1 cellular context compared by ENCODE assay signal in genomic region chr6:147000545-147001488, GRCh38.
TF ChIP-seq lines count a peak whose summit lies in the region.

No MANE protein-coding gene starts in this region.

TF ChIP-seq in K562, 482 proteins besides CTCF, POLR2A, EP300 and RAD21 (continued from another document and continues in another):
- TF ChIP-seq ZBTB34 (CRISPR knock-in tag; IDR thresholded peaks at IDR 0.05): no peak
- TF ChIP-seq ZNF668 (CRISPR knock-in tag; IDR thresholded peaks at IDR 0.05): no peak
- no peak for TF ChIP-seq DMBX1 (CRISPR knock-in tag; IDR thresholded peaks at IDR 0.05; ENCODE audit: borderline replicate concordance)
- no peak for TF ChIP-seq SRF (CRISPR knock-in tag; IDR thresholded peaks at IDR 0.05)
- no peak for TF ChIP-seq BRCA1 (IDR thresholded peaks at IDR 0.05)
- no peak for TF ChIP-seq BRCA1 (CRISPR knock-in tag; IDR thresholded peaks at IDR 0.05)
- TF ChIP-seq HIVEP1 (CRISPR knock-in tag; IDR thresholded peaks at IDR 0.05): no peak
- peak; percentile 14; the same call in 1 of the 2 replicates for TF ChIP-seq CXXC5 (CRISPR knock-in tag; IDR thresholded peaks at IDR 0.05)
- TF ChIP-seq DPF2 (IDR thresholded peaks at IDR 0.05): peak; percentile 60
- no peak for TF ChIP-seq ZNF764 (CRISPR knock-in tag; IDR thresholded peaks at IDR 0.05; ENCODE audit: low read depth)
- no peak for TF ChIP-seq MEIS2 (IDR thresholded peaks at IDR 0.05; ENCODE audit: partially characterized antibody)
- no peak for TF ChIP-seq E2F1 (CRISPR knock-in tag; IDR thresholded peaks at IDR 0.05)
- TF ChIP-seq C11orf30 (IDR thresholded peaks at IDR 0.05; ENCODE audit: low read depth): peak; percentile 82
- TF ChIP-seq SMARCB1 (IDR thresholded peaks at IDR 0.05; ENCODE audit: insufficient read length, low read depth): peak; percentile 48
- peak; percentile 27; the same call in 1 of the 2 replicates for TF ChIP-seq MAFK (IDR thresholded peaks at IDR 0.05; ENCODE audit: low read length)
- no peak for TF ChIP-seq SIRT6 (IDR thresholded peaks at IDR 0.05; ENCODE audit: low read depth, low read length)
- TF ChIP-seq ZNF212 (CRISPR knock-in tag; IDR thresholded peaks at IDR 0.05): no peak
- TF ChIP-seq PREB (CRISPR knock-in tag; IDR thresholded peaks at IDR 0.05): no peak
- no peak for TF ChIP-seq KAT2B (IDR thresholded peaks at IDR 0.05; ENCODE audit: low read depth, low read length)
- no peak for TF ChIP-seq ASH1L (IDR thresholded peaks at IDR 0.05; ENCODE audit: borderline replicate concordance, low read depth, partially characterized antibody)
- TF ChIP-seq FOSL1 (tag; conservative IDR thresholded peaks at IDR 0.05): peak; percentile 87
- no peak for TF ChIP-seq ZNF143 (CRISPR knock-in tag; IDR thresholded peaks at IDR 0.05)
- TF ChIP-seq, protein P1, sequence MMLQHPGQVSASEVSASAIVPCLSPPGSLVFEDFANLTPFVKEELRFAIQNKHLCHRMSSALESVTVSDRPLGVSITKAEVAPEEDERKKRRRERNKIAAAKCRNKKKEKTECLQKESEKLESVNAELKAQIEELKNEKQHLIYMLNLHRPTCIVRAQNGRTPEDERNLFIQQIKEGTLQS (IDR thresholded peaks at IDR 0.05): peak; percentile 79
- TF ChIP-seq, protein P1 (CRISPR knock-in tag; conservative IDR thresholded peaks at IDR 0.05): no peak
- TF ChIP-seq CREM (IDR thresholded peaks at IDR 0.05; ENCODE audit: low read depth): 0 out of 2 replicates have a peak, but pooled peaks have one; percentile 5
- TF ChIP-seq, protein P2, sequence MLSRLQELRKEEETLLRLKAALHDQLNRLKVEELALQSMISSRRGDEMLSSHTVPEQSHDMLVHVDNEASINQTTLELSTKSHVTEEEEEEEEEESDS (CRISPR knock-in tag; IDR thresholded peaks at IDR 0.05): no peak
- no peak for TF ChIP-seq LARP7 (IDR thresholded peaks at IDR 0.05)
- TF ChIP-seq GABPB2 (CRISPR knock-in tag; conservative IDR thresholded peaks at IDR 0.05): no peak
- no peak for TF ChIP-seq TARDBP (IDR thresholded peaks at IDR 0.05)
- TF ChIP-seq ETV1 (tag; conservative IDR thresholded peaks at IDR 0.05; ENCODE audit: low read depth): no peak
- peak; percentile 76 for TF ChIP-seq MAFG (tag; conservative IDR thresholded peaks at IDR 0.05)
- TF ChIP-seq, protein P3, sequence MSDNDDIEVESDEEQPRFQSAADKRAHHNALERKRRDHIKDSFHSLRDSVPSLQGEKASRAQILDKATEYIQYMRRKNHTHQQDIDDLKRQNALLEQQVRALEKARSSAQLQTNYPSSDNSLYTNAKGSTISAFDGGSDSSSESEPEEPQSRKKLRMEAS (CRISPR knock-in tag; IDR thresholded peaks at IDR 0.05): no peak
- no peak for TF ChIP-seq ATF6 (CRISPR knock-in tag; IDR thresholded peaks at IDR 0.05)
- no peak for TF ChIP-seq ZNF263 (CRISPR knock-in tag; IDR thresholded peaks at IDR 0.05; ENCODE audit: borderline replicate concordance)
- no peak; the same call in 1 of the 2 replicates for TF ChIP-seq SMARCA5 (IDR thresholded peaks at IDR 0.05)
- no peak for TF ChIP-seq NCOA2 (IDR thresholded peaks at IDR 0.05; ENCODE audit: partially characterized antibody in 2 of 2)
- TF ChIP-seq CBX3 (IDR thresholded peaks at IDR 0.05; ENCODE audit: borderline replicate concordance in 1 of 2, low read length in 2 of 2): peak in 1 of 2 experiments; percentile 66; a peak in 1 of 3 replicates
- no peak for TF ChIP-seq KLF16 (IDR thresholded peaks at IDR 0.05)
- TF ChIP-seq, protein P4, sequence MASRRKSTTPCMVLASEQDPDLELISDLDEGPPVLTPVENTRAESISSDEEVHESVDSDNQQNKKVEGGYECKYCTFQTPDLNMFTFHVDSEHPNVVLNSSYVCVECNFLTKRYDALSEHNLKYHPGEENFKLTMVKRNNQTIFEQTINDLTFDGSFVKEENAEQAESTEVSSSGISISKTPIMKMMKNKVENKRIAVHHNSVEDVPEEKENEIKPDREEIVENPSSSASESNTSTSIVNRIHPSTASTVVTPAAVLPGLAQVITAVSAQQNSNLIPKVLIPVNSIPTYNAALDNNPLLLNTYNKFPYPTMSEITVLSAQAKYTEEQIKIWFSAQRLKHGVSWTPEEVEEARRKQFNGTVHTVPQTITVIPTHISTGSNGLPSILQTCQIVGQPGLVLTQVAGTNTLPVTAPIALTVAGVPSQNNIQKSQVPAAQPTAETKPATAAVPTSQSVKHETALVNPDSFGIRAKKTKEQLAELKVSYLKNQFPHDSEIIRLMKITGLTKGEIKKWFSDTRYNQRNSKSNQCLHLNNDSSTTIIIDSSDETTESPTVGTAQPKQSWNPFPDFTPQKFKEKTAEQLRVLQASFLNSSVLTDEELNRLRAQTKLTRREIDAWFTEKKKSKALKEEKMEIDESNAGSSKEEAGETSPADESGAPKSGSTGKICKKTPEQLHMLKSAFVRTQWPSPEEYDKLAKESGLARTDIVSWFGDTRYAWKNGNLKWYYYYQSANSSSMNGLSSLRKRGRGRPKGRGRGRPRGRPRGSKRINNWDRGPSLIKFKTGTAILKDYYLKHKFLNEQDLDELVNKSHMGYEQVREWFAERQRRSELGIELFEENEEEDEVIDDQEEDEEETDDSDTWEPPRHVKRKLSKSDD (conservative IDR thresholded peaks at IDR 0.05; ENCODE audit: low read length): no peak
- TF ChIP-seq ELF2 (CRISPR knock-in tag; IDR thresholded peaks at IDR 0.05): no peak
- TF ChIP-seq GTF2B (IDR thresholded peaks at IDR 0.05; ENCODE audit: extremely low read depth, insufficient read length): no peak
- TF ChIP-seq BCOR (IDR thresholded peaks at IDR 0.05): no peak
- TF ChIP-seq SREBF1 (IDR thresholded peaks at IDR 0.05; ENCODE audit: borderline replicate concordance, low read depth, low read length): no peak
- TF ChIP-seq LCOR (CRISPR knock-in tag; IDR thresholded peaks at IDR 0.05): no peak
- TF ChIP-seq CBX1 (IDR thresholded peaks at IDR 0.05; ENCODE audit: low read depth): no peak
- TF ChIP-seq, protein P5, sequence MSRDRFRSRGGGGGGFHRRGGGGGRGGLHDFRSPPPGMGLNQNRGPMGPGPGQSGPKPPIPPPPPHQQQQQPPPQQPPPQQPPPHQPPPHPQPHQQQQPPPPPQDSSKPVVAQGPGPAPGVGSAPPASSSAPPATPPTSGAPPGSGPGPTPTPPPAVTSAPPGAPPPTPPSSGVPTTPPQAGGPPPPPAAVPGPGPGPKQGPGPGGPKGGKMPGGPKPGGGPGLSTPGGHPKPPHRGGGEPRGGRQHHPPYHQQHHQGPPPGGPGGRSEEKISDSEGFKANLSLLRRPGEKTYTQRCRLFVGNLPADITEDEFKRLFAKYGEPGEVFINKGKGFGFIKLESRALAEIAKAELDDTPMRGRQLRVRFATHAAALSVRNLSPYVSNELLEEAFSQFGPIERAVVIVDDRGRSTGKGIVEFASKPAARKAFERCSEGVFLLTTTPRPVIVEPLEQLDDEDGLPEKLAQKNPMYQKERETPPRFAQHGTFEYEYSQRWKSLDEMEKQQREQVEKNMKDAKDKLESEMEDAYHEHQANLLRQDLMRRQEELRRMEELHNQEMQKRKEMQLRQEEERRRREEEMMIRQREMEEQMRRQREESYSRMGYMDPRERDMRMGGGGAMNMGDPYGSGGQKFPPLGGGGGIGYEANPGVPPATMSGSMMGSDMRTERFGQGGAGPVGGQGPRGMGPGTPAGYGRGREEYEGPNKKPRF (IDR thresholded peaks at IDR 0.05; ENCODE audit: low read depth, low read length): no peak
- TF ChIP-seq HDAC1 (IDR thresholded peaks at IDR 0.05): peak in 1 of 2 experiments; percentile 30; a peak in 1 of 4 replicates
- no peak for TF ChIP-seq GATAD2B (IDR thresholded peaks at IDR 0.05; ENCODE audit: borderline replicate concordance)
- peak; percentile 52; the same call in 1 of the 2 replicates for TF ChIP-seq NFRKB (IDR thresholded peaks at IDR 0.05; ENCODE audit: low read depth)
- TF ChIP-seq, protein P6, sequence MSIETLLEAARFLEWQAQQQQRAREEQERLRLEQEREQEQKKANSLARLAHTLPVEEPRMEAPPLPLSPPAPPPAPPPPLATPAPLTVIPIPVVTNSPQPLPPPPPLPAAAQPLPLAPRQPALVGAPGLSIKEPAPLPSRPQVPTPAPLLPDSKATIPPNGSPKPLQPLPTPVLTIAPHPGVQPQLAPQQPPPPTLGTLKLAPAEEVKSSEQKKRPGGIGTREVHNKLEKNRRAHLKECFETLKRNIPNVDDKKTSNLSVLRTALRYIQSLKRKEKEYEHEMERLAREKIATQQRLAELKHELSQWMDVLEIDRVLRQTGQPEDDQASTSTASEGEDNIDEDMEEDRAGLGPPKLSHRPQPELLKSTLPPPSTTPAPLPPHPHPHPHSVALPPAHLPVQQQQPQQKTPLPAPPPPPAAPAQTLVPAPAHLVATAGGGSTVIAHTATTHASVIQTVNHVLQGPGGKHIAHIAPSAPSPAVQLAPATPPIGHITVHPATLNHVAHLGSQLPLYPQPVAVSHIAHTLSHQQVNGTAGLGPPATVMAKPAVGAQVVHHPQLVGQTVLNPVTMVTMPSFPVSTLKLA (conservative IDR thresholded peaks at IDR 0.05): peak in 1 of 2 experiments; percentile 27; a peak in 1 of 4 replicates
- no peak for TF ChIP-seq IRF9 (tag; IDR thresholded peaks at IDR 0.05)
- TF ChIP-seq BDP1 (IDR thresholded peaks at IDR 0.05; ENCODE audit: insufficient read depth, insufficient read length): no peak
- TF ChIP-seq, protein P7, sequence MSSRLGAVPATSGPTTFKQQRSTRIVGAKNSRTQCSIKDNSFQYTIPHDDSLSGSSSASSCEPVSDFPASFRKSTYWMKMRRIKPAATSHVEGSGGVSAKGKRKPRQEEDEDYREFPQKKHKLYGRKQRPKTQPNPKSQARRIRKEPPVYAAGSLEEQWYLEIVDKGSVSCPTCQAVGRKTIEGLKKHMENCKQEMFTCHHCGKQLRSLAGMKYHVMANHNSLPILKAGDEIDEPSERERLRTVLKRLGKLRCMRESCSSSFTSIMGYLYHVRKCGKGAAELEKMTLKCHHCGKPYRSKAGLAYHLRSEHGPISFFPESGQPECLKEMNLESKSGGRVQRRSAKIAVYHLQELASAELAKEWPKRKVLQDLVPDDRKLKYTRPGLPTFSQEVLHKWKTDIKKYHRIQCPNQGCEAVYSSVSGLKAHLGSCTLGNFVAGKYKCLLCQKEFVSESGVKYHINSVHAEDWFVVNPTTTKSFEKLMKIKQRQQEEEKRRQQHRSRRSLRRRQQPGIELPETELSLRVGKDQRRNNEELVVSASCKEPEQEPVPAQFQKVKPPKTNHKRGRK (tag; IDR thresholded peaks at IDR 0.05): peak; percentile 77
- TF ChIP-seq ETS2 (tag; IDR thresholded peaks at IDR 0.05; ENCODE audit: borderline replicate concordance, poor library complexity, severe bottlenecking): no peak
- TF ChIP-seq FOXJ2 (tag; IDR thresholded peaks at IDR 0.05): no peak
